10 cellular contexts compared by ENCODE assay signal in genomic region chr1:204286323-204286714, GRCh38.
DNase-seq lines count a peak whose midpoint lies in the region; ATAC-seq and TF ChIP-seq lines count a peak whose summit lies in the region.
"Had no signal": no experiment of that assay in that cellular context is flagged by ENCODE, and none has a peak within 500 bp of the region (broad histone marks: within the 10 kb centered on the region; RNA-seq: fewer than 3 reads in every experiment).

No MANE protein-coding gene starts in this region.

- H3K27me3 ChIP-seq in heart left ventricle = no peaks in the 10 kb centered on the region
- no peaks in the 10 kb centered on the region for H3K27me3 ChIP-seq in Peyer's patch
- H3K27me3 ChIP-seq in right lobe of liver = no peaks in the 10 kb centered on the region
- H3K27me3 ChIP-seq in tibial artery = peaks cover 0 to 3% of the 10 kb centered on the region in 2 donors

- H3K4me1 ChIP-seq in heart left ventricle (peaks cover 9 to 88% (median 62%) of the 10 kb centered on the region in 12 donors), Peyer's patch (peaks cover 0 to 38% (median 6%) of the 10 kb centered on the region in 4 donors), right lobe of liver (peaks cover 0 to 47% (median 22%) of the 10 kb centered on the region in 4 donors), tibial artery (peaks cover 0 to 51% (median 34%) of the 10 kb centered on the region in 4 donors)

- DNase-seq in heart left ventricle (no peak), Right ventricle myocardium superior (no peak), Peyer's patch (no peak), right lobe of liver (no peak), tibial artery (no peak), cerebellum (ENCODE audit: low spot score) (no peak), GOT3 (lab: John Stamatoyannopoulos, UW) (no peak), NCI-H1694 treated with DMSO at 0.1 percent for 48 hours (lab: John Stamatoyannopoulos, UW) (no peak)
- DNase-seq: brain microvascular endothelial cell; stimulated activated CD4-positive, alpha-beta T cell treated with anti-CD3 and anti-CD28 coated beads, Interleukin-12 subunit alpha, Interleukin-12 subunit beta, amount 100 ng/mL, for 4 hours had no signal

- H3K27ac ChIP-seq in heart left ventricle (peak overlapping the region; percentile 70 to 91 (median 82)), Peyer's patch (peak overlapping the region in 3 of 4 donors; percentile 34 to 66 (median 63)), right lobe of liver (peak overlapping the region in 2 of 3 donors; percentile 71 to 82), tibial artery (peak overlapping the region; percentile 10 to 67)
- H3K27ac ChIP-seq: brain microvascular endothelial cell had no signal

- ATAC-seq in heart left ventricle (no peak), Right ventricle myocardium superior (ENCODE audit: poor library complexity) (no peak), right lobe of liver (no peak)

- H3K36me3 ChIP-seq in heart left ventricle (no peaks in the 10 kb centered on the region), Peyer's patch (no peaks in the 10 kb centered on the region), right lobe of liver (peaks cover 0 to 1% (median 0%) of the 10 kb centered on the region in 4 donors), tibial artery (no peaks in the 10 kb centered on the region)
- H3K36me3 ChIP-seq: brain microvascular endothelial cell had no signal

- no peak for TF ChIP-seq CTCF in heart left ventricle (IDR thresholded peaks at IDR 0.05)
- TF ChIP-seq CTCF in Peyer's patch (IDR thresholded peaks at IDR 0.05) = no peak
- TF ChIP-seq CTCF in right lobe of liver (IDR thresholded peaks at IDR 0.05) = no peak
- TF ChIP-seq CTCF in tibial artery (IDR thresholded peaks at IDR 0.05) = no peak

- TF ChIP-seq POLR2A in heart left ventricle (IDR thresholded peaks at IDR 0.05) (no peak), Peyer's patch (IDR thresholded peaks at IDR 0.05) (no peak), right lobe of liver (IDR thresholded peaks at IDR 0.05) (no peak)

- WGBS in heart left ventricle, 4 donors = 69 to 85% (median 76%) methylated on average over 5 of the region's 5 CpGs
- 19% methylated on average over 5 of the region's 5 CpGs for WGBS in right lobe of liver (ENCODE audit: insufficient coverage, low coverage, low lambda C conversion rate, missing lambda C conversion rate)

- no peaks in the 10 kb centered on the region for H3K9me3 ChIP-seq in heart left ventricle
- H3K9me3 ChIP-seq in Peyer's patch = no peaks in the 10 kb centered on the region
- no peaks in the 10 kb centered on the region for H3K9me3 ChIP-seq in right lobe of liver
- no peaks in the 10 kb centered on the region for H3K9me3 ChIP-seq in tibial artery

- H3K4me3 ChIP-seq in heart left ventricle = peak overlapping the region in 10 of 12 donors; percentile 13 to 53 (median 46)
- H3K4me3 ChIP-seq in Peyer's patch = no peak overlapping the region
- H3K4me3 ChIP-seq in right lobe of liver = peak overlapping the region; percentile 33 to 62 (median 60)
- no peak overlapping the region for H3K4me3 ChIP-seq in tibial artery

- intact Hi-C loops in heart left ventricle (cut with DNase I) = no loop called here
- intact Hi-C loops in Right ventricle myocardium superior (cut with DNase I) = no loop called here
- intact Hi-C loops in right lobe of liver (cut with DNase I) = no loop called here
- intact Hi-C loops in tibial artery (cut with DNase I; ENCODE audit: low total_unique reads) = no loop called here

Comparison
In these comparisons a context has a peak if more than half of its experiments do, and no peak if none do; other contexts are left out.
1. H3K4me3 ChIP-seq: peak in heart left ventricle (10 of 12) and right lobe of liver (3 of 3); none in Peyer's patch (0 of 4) and tibial artery (0 of 2).
2. Peak in every context shown above with its lines, with median percentiles within 50 percentile points of each other: H3K27ac ChIP-seq.